ENCODE assay signal across 8 cellular contexts in genomic region chr17:30970757-30971567, GRCh38. TPM values are rescaled to one million over a fixed set of nuclear protein-coding genes. Genes with fewer than 3 reads are reported as not detected.
DNase-seq lines count a peak whose midpoint lies in the region; ATAC-seq and TF ChIP-seq lines count a peak whose summit lies in the region.

TSS of gene RNF135 (plus strand) at chr17:30971039. CDS start at chr17:30971074, 35 bp downstream.

- H3K9me2 ChIP-seq in Karpas-422 (replicated peaks; ENCODE audit: insufficient read depth, low read length), result no peaks in the 10 kb centered on the region

- TF ChIP-seq CTCF in astrocyte of the cerebellum (IDR thresholded peaks at IDR 0.05; ENCODE audit: low read depth, low read length, missing control alignments), result peak; percentile 5

- peak within 1 kb of the TSS; percentile 89 for H3K27ac ChIP-seq in Karpas-422 (ENCODE audit: low read length)

- peaks cover 29% of the 10 kb centered on the region for H3K4me1 ChIP-seq in Karpas-422 (ENCODE audit: low read length)

- peak; percentile 51 for ATAC-seq in GM21526 (IDR thresholded peaks at IDR 0.05; ENCODE audit: low FRiP score, unreplicated experiment)

- no peaks in the 10 kb centered on the region for H4K20me1 ChIP-seq in Karpas-422 (ENCODE audit: insufficient read depth, low read depth, low read length)

- peak within 1 kb of the TSS; percentile 98 for H2AFZ ChIP-seq in Karpas-422 (ENCODE audit: low read length)

- DNase-seq in DMS114 treated with DMSO at 0.1 percent for 48 hours (lab: John Stamatoyannopoulos, UW; ENCODE audit: unreplicated experiment) (peak; percentile 82), Karpas-422 (peak; percentile 89), T-helper 22 cell (ENCODE audit: low read depth) (peak; percentile 11), astrocyte of the cerebellum (ENCODE audit: low read depth) (peak; percentile 54), hepatic stellate cell (ENCODE audit: low spot score) (peak; percentile 92), retina (peak; percentile 92), NCI-H1436 (lab: John Stamatoyannopoulos, UW) (no peak)

- peaks cover 30% of the 10 kb centered on the region for H3K79me2 ChIP-seq in Karpas-422 (ENCODE audit: low read length)

- H3K9ac ChIP-seq in Karpas-422 (ENCODE audit: low read length), result peak within 1 kb of the TSS; percentile 83

- peaks cover 3% of the 10 kb centered on the region; the same call in 1 of the 2 replicates for H3K27me3 ChIP-seq in Karpas-422 (ENCODE audit: low read length)

- no peaks in the 10 kb centered on the region for H3K9me3 ChIP-seq in Karpas-422 (ENCODE audit: low read length)

- H3K4me2 ChIP-seq in Karpas-422 (ENCODE audit: low read depth, low read length, poor library complexity, severe bottlenecking), result peak within 1 kb of the TSS; percentile 99

- peak within 1 kb of the TSS; percentile 73 for H3K4me3 ChIP-seq in Karpas-422 (ENCODE audit: low read length)
- peak within 1 kb of the TSS; percentile 56 for H3K4me3 ChIP-seq in astrocyte of the cerebellum (ENCODE audit: low read depth, low read length)

- peaks cover 15% of the 10 kb centered on the region for H3K36me3 ChIP-seq in Karpas-422 (ENCODE audit: insufficient read depth, low read length)

- in situ Hi-C loops in astrocyte of the cerebellum (cut with HindIII; ENCODE audit: low sequenced_read_pairs), result no loop called here

RNA-seq across cellular contexts. Expression of gene RNF135, which starts in this region (rescaled TPM):
- 23.2 and 36.8 TPM in 2 replicates for total RNA-seq in Karpas-422 (2014; rRNA removed; shearing (Covaris generic); ENCODE audit: low replicate concordance)
